In the genomic region with DNA sequence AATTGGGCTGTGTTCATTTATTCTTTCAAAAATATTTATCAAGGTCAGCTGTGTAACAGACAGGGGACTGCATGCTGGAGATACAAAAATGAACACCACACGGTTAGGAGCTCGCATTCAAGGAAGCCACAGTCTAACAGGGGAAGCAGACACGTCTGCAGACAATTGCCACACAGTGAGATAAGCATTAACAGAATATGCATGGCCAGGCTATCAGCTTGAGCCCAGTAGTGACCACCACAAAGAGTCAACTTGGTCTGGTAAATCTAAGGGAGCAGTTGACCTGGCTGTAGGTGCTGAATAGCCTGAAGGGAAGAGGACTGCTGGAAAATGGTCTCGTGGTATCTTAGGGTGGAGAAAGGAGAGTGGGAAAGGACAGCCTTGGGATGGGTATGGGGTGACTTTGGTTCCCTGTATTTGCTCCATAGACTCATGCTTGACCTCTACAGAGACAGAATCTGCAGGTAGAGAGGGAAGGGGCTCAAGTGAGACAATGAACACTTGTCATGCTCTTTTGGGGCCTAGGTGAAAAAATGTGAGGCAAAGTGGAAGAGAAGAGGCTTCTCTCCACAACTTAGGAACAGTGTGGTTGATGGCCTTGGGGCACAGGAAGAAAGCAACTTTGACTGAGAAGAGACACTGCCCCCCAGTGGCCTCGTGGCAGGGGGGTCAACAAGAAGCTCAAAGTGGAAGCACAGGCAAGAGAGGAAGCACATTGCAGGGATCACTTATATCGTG, we compare ENCODE assay signal across 8 cellular contexts. TPM values are rescaled to one million over a fixed set of nuclear protein-coding genes. Genes with fewer than 3 reads are reported as not detected.
DNase-seq lines count a peak whose midpoint lies in the region; ATAC-seq and TF ChIP-seq lines count a peak whose summit lies in the region.

No MANE protein-coding gene starts in this region.

- H3K36me3 ChIP-seq in Panc1 (ENCODE audit: control insufficient read depth, insufficient read depth, low read length) (no peaks in the 10 kb centered on the region), thoracic aorta (no peaks in the 10 kb centered on the region)

- no peak overlapping the region for H3K27ac ChIP-seq in Panc1 (ENCODE audit: low read length)
- H3K27ac ChIP-seq in thoracic aorta: no peak overlapping the region

- peaks cover 13% of the 10 kb centered on the region for H3K4me1 Mint-ChIP-seq in activated T-cell treated with anti-CD3 and anti-CD28 coated beads, Interleukin-2, amount 50 U/mL, for 24 hours (ENCODE audit: low read depth)

- DNase-seq in C1 segment of cervical spinal cord (lab: John Stamatoyannopoulos, UW) (peak in 11 of 14 donors; percentile 13 to 76 (median 50)), LHCN-M2 (ENCODE audit: low read depth) (peak; percentile 57), Panc1 (ENCODE audit: low read depth, low spot score) (peak; percentile 30), fibroblast of mammary gland (ENCODE audit: low read depth) (peak; percentile 62), nucleus accumbens (lab: John Stamatoyannopoulos, UW) (peak in 50 of 56 donors; percentile 14 to 85 (median 46)), thoracic aorta (ENCODE audit: low spot score) (no peak)
- DNase-seq in activated T-cell treated with anti-CD3 and anti-CD28 coated beads, Interleukin-2, amount 50 U/mL, for 24 hours: peak; percentile 80

- H3K4me3 ChIP-seq in Panc1 (ENCODE audit: low read depth in 2 of 2, low read length in 2 of 2) (no peak overlapping the region), fibroblast of mammary gland (ENCODE audit: control insufficient read depth, low read depth, low read length) (no peak overlapping the region), thoracic aorta (no peak overlapping the region)

- H3K36me3 Mint-ChIP-seq in activated T-cell treated with anti-CD3 and anti-CD28 coated beads, Interleukin-2, amount 50 U/mL, for 24 hours (ENCODE audit: low read depth): no peaks in the 10 kb centered on the region

- CTCF ChIA-PET in Panc1 (lab: Charles Lee): interaction anchor here (0.5 to 2.4 kb wide), 4 partner anchors 29 to 189 kb away, joined by 3 to 13 read pairs (median 8); no protein-coding TSS in a partner anchor

- ATAC-seq in GM19455 (IDR thresholded peaks at IDR 0.05; ENCODE audit: unreplicated experiment) (peak; percentile 55), Panc1 (peak; percentile 71), thoracic aorta (ENCODE audit: insufficient number of reproducible peaks, low FRiP score, low read depth) (no peak)

- TF ChIP-seq CTCF in Panc1 (IDR thresholded peaks at IDR 0.05) (peak; percentile 71), fibroblast of mammary gland (conservative IDR thresholded peaks at IDR 0.05; ENCODE audit: control insufficient read depth, insufficient read depth, low read depth, low read length) (peak; percentile 76), thoracic aorta (IDR thresholded peaks at IDR 0.05) (peak; percentile 49)

- in situ Hi-C loops in Panc1 (cut with HindIII; ENCODE audit: low pct_unique_long_range_greater_than_20kb, low sequenced_read_pairs): no loop called here

- no peaks in the 10 kb centered on the region for H3K9me3 Mint-ChIP-seq in activated T-cell treated with anti-CD3 and anti-CD28 coated beads, Interleukin-2, amount 50 U/mL, for 24 hours

- no peak overlapping the region for H3K4me3 Mint-ChIP-seq in activated T-cell treated with anti-CD3 and anti-CD28 coated beads, Interleukin-2, amount 50 U/mL, for 24 hours

- H3K27me3 ChIP-seq in Panc1 (ENCODE audit: control insufficient read depth, insufficient read depth, low read length) (peaks cover 8% of the 10 kb centered on the region), thoracic aorta (replicated peaks; ENCODE audit: insufficient read depth) (no peaks in the 10 kb centered on the region)

- no peaks in the 10 kb centered on the region for H3K4me1 ChIP-seq in Panc1 (ENCODE audit: control insufficient read depth, insufficient read depth, low read length)
- peaks cover 7 to 10% of the 10 kb centered on the region in 2 donors for H3K4me1 ChIP-seq in thoracic aorta (ENCODE audit: control insufficient read depth in 1 of 2, low read depth in 2 of 2)

- no TSS peak for BruUV-seq in Panc1 (replicated peaks; lab: Mats Ljungman, UMichigan)

- no peaks in the 10 kb centered on the region for H3K9me3 ChIP-seq in Panc1 (ENCODE audit: control insufficient read depth, insufficient read depth, low read depth, low read length)
- no peaks in the 10 kb centered on the region for H3K9me3 ChIP-seq in thoracic aorta

- no peak overlapping the region for H3K27ac Mint-ChIP-seq in activated T-cell treated with anti-CD3 and anti-CD28 coated beads, Interleukin-2, amount 50 U/mL, for 24 hours

- H3K27me3 Mint-ChIP-seq in activated T-cell treated with anti-CD3 and anti-CD28 coated beads, Interleukin-2, amount 50 U/mL, for 24 hours: no peaks in the 10 kb centered on the region

- POLR2A ChIA-PET in Panc1 (lab: Charles Lee): no interaction called here

- intact Hi-C loops in Panc1 (cut with micrococcal nuclease; ENCODE audit: unreplicated experiment): no loop called here

RNA-seq across cellular contexts. Expression of gene NPL, which starts 7.6 kb away (rescaled TPM):
- total RNA-seq in LHCN-M2 (2014; rRNA removed) (3.2 and 4.2 TPM in 2 replicates), Panc1 (2021; ENCODE audit: unreplicated experiment) (0.90 TPM), thoracic aorta (10 to 100 TPM; 10.3 to 30.7 TPM)
- polyA plus RNA-seq in LHCN-M2 (2012): 1.3 TPM
- 0.99 TPM for polyA plus RNA-seq in Panc1 (2012; ENCODE audit: insufficient read length)

RNA-seq across cellular contexts. Expression of gene DHX9, which starts 57.1 kb away (rescaled TPM):
- total RNA-seq in LHCN-M2 (2014; rRNA removed) (152 and 166 TPM in 2 replicates), Panc1 (2021; ENCODE audit: unreplicated experiment) (180 TPM), thoracic aorta (10 to 100 TPM; 62.7 to 67.9 TPM)
- polyA plus RNA-seq in LHCN-M2 (2012): 76.2 TPM
- polyA plus RNA-seq in Panc1 (2012; ENCODE audit: insufficient read length): 91.0 TPM
